Comparison of ENCODE assay signal across 1 cellular context in genomic region chr10:62025134-62025794, GRCh38.
TF ChIP-seq lines count a peak whose summit lies in the region.

No MANE protein-coding gene starts in this region.

TF ChIP-seq in SK-N-SH, 30 proteins besides CTCF, POLR2A, EP300 and RAD21 (continued from another document):
- TF ChIP-seq REST (IDR thresholded peaks at IDR 0.05; ENCODE audit: low read depth, low read length), result no peak
- TF ChIP-seq TAF1 (IDR thresholded peaks at IDR 0.05; ENCODE audit: borderline replicate concordance, low read depth, low read length), result no peak
- no peak for TF ChIP-seq EZH2phosphoT487 (IDR thresholded peaks at IDR 0.05; ENCODE audit: borderline replicate concordance, low read depth)
- no peak for TF ChIP-seq RXRA (IDR thresholded peaks at IDR 0.05; ENCODE audit: borderline replicate concordance, low read depth)
- TF ChIP-seq GABPA (IDR thresholded peaks at IDR 0.05; ENCODE audit: low read depth), result no peak
